In the genomic region with DNA sequence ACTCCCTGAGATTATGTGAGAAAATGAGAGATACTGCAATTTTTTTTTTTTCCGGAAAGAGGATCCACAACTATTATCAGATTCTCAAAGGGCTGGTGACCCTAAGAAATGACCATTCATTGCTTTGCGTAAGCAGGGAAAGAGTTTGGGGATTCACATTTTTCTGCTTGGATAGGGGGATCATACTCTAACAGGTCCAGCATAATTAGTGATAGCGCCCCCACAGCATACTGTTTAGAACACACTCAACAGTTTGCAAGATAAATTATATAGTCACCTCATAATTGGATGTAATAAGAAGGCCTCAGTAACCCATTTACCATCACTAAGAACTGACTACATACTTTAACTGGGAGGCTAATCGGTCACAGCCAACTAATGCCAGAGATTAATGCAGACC, we compare ENCODE assay signal across 9 cellular contexts. TPM values are rescaled to one million over a fixed set of nuclear protein-coding genes. Genes with fewer than 3 reads are reported as not detected.
DNase-seq lines count a peak whose midpoint lies in the region; ATAC-seq and TF ChIP-seq lines count a peak whose summit lies in the region.
"Had no signal": no experiment of that assay in that cellular context is flagged by ENCODE, and none has a peak within 500 bp of the region (broad histone marks: within the 10 kb centered on the region; RNA-seq: fewer than 3 reads in every experiment).

No MANE protein-coding gene starts in this region.

- H3K36me3 ChIP-seq in NT2/D1 (ENCODE audit: insufficient read depth, insufficient read length, low read length) (peaks cover 62% of the 10 kb centered on the region), duodenal mucosa (ENCODE audit: control insufficient read depth in 1 of 2, insufficient read depth in 2 of 2, low read length in 2 of 2) (peaks cover 19 to 41% of the 10 kb centered on the region in 2 donors), psoas muscle (ENCODE audit: insufficient read depth in 1 of 2, low read depth in 1 of 2) (peaks cover 2 to 53% of the 10 kb centered on the region in 2 donors)

- DNase-seq in NCI-H2227 (lab: John Stamatoyannopoulos, UW; ENCODE audit: unreplicated experiment) (peak; percentile 13), NCI-H2227 treated with DMSO at 0.1 percent for 48 hours (lab: John Stamatoyannopoulos, UW) (no peak), NT2/D1 (ENCODE audit: low read depth, low spot score) (no peak), psoas muscle (no peak), NOMO-1 (lab: John Stamatoyannopoulos, UW; ENCODE audit: unreplicated experiment in 2 of 2) (no peak), GM19238 (ENCODE audit: insufficient read length, low spot score) (no peak), MV-4-11 (lab: John Stamatoyannopoulos, UW) (no peak)

- ATAC-seq in psoas muscle = no peak

- WGBS in psoas muscle, 3 donors = 81 to 88% (median 82%) methylated on average over 4 of the region's 4 CpGs

- intact Hi-C loops in psoas muscle (cut with DNase I) = no loop called here

- H3K27me3 ChIP-seq in NT2/D1 (ENCODE audit: insufficient read depth, insufficient read length) (no peaks in the 10 kb centered on the region), duodenal mucosa (ENCODE audit: control insufficient read depth in 1 of 2, insufficient read depth in 2 of 2, low read length in 2 of 2) (no peaks in the 10 kb centered on the region), psoas muscle (ENCODE audit: insufficient read depth in 3 of 3, low read length in 2 of 3) (no peaks in the 10 kb centered on the region)

- H3K4me3 ChIP-seq in NT2/D1 (ENCODE audit: insufficient read length, low read depth) (peak overlapping the region; percentile 92), duodenal mucosa (ENCODE audit: low read depth in 1 of 2, low read length in 2 of 2) (peak overlapping the region; percentile 90), psoas muscle (peak overlapping the region; percentile 97)

- TF ChIP-seq CTCF in psoas muscle (IDR thresholded peaks at IDR 0.05) = no peak

- H3K9ac ChIP-seq in NT2/D1 (ENCODE audit: insufficient read length, low read depth) = peak overlapping the region; percentile 44
- peak overlapping the region in 1 of 2 donors; percentile 44 for H3K9ac ChIP-seq in duodenal mucosa (ENCODE audit: low read depth in 1 of 2, low read length in 2 of 2)

- no peaks in the 10 kb centered on the region for H3K4me1 ChIP-seq in NT2/D1 (ENCODE audit: insufficient read depth, insufficient read length)
- peaks cover 11 to 16% of the 10 kb centered on the region in 2 donors for H3K4me1 ChIP-seq in duodenal mucosa (ENCODE audit: control insufficient read depth in 1 of 2, insufficient read depth in 2 of 2, low read length in 2 of 2)
- peaks cover 19% of the 10 kb centered on the region for H3K4me1 ChIP-seq in psoas muscle

- H3K27ac ChIP-seq in duodenal mucosa (ENCODE audit: low read depth, low read length) (no peak overlapping the region), psoas muscle (no peak overlapping the region)

- H3K9me3 ChIP-seq in NT2/D1 (ENCODE audit: insufficient read depth, low read length) (no peaks in the 10 kb centered on the region), duodenal mucosa (ENCODE audit: control insufficient read depth in 1 of 2, low read length in 2 of 2) (no peaks in the 10 kb centered on the region), psoas muscle (no peaks in the 10 kb centered on the region)

RNA-seq across cellular contexts. Expression of a gene that starts 1.9 kb away (rescaled TPM):
- total RNA-seq in psoas muscle = 100 to 1,000 TPM; 164 to 190 (median 178) TPM
- polyA plus RNA-seq in psoas muscle = 100 to 1,000 TPM; 144 to 258 (median 207) TPM

RNA-seq across cellular contexts. Expression of a gene that starts 2.1 kb away (rescaled TPM):
- total RNA-seq in psoas muscle = 1 to 10 TPM in 1 of 4 donors, under 1 TPM in 3; 0.50 to 1.7 (median 0.85) TPM
- polyA plus RNA-seq in psoas muscle = under 1 TPM; 0.30 to 0.94 (median 0.56) TPM
- total RNA-seq: pulmonary artery endothelial cell had no signal

RNA-seq across cellular contexts. Expression of a gene that starts 32.8 kb away (rescaled TPM):
- not detected for total RNA-seq in psoas muscle
- polyA plus RNA-seq in psoas muscle = not detected
- total RNA-seq: pulmonary artery endothelial cell had no signal

RNA-seq across cellular contexts. Expression of a gene that starts 37.1 kb away (rescaled TPM):
- not detected for total RNA-seq in psoas muscle
- polyA plus RNA-seq in psoas muscle = not detected

RNA-seq across cellular contexts. Expression of a gene that starts 40.8 kb away (rescaled TPM):
- 1 to 10 TPM; 5.1 to 9.6 (median 7.5) TPM for total RNA-seq in psoas muscle
- polyA plus RNA-seq in psoas muscle = 1 to 10 TPM; 6.1 to 8.3 (median 6.8) TPM
